In the genomic region with DNA sequence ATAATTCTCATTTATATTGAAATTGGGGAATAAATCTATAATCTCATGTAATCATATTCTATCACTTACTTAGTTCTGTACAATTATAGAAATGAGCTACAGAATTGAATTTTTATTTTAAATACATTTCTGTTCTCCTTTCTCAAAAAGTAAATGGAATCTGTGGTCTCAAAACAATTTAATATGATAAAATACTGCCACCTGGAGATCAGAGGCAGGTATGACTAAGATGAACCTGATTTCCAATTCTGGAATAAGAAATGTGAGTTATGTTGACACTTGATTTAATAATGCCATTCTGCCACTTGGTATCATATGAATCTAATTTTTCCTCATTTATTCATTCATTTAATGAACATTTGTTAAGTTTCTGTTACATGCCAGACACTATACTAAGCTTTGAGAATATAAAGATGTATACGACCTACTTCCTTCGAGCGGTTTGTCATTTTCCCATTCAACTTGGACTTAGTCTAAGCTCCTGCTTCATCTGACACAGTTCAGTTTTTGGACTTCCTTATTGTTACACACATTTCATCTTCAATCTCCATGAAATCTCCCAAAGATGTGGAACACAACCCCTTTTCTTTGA, we compare ENCODE assay signal across 8 cellular contexts. TPM values are rescaled to one million over a fixed set of nuclear protein-coding genes. Genes with fewer than 3 reads are reported as not detected.
DNase-seq lines count a peak whose midpoint lies in the region; ATAC-seq and TF ChIP-seq lines count a peak whose summit lies in the region.

No MANE protein-coding gene starts in this region.

- H3K9me3 Mint-ChIP-seq in CD14-positive monocyte: no peaks in the 10 kb centered on the region

- H3K27me3 ChIP-seq in Peyer's patch (no peaks in the 10 kb centered on the region), esophagus squamous epithelium (no peaks in the 10 kb centered on the region)

- peaks cover 5% of the 10 kb centered on the region for H3K4me1 Mint-ChIP-seq in CD14-positive monocyte

- TF ChIP-seq CTCF in CD14-positive monocyte (IDR thresholded peaks at IDR 0.05) (peak; percentile 73), HFF-Myc (IDR thresholded peaks at IDR 0.05; ENCODE audit: low read depth, low read length, missing control alignments) (peak; percentile 24), Peyer's patch (IDR thresholded peaks at IDR 0.05) (peak; percentile 20 to 88 (median 74)), esophagus squamous epithelium (IDR thresholded peaks at IDR 0.05) (peak; percentile 27 to 83 (median 64))

- H3K27ac Mint-ChIP-seq in CD14-positive monocyte: no peak overlapping the region

- WGBS in esophagus squamous epithelium, 2 donors: 88 to 89% methylated on average over 3 of the region's 3 CpGs

- H3K36me3 Mint-ChIP-seq in CD14-positive monocyte: no peaks in the 10 kb centered on the region

- no peak overlapping the region for H3K4me3 Mint-ChIP-seq in CD14-positive monocyte

- no peaks in the 10 kb centered on the region for H3K36me3 ChIP-seq in Peyer's patch
- no peaks in the 10 kb centered on the region for H3K36me3 ChIP-seq in esophagus squamous epithelium

- ATAC-seq in HG03457 (IDR thresholded peaks at IDR 0.05; ENCODE audit: unreplicated experiment) (no peak), HG03432 (IDR thresholded peaks at IDR 0.05; ENCODE audit: unreplicated experiment) (no peak)

- H3K27ac ChIP-seq in Peyer's patch: no peak overlapping the region
- H3K27ac ChIP-seq in esophagus squamous epithelium: no peak overlapping the region

- H3K4me3 ChIP-seq in HFF-Myc (replicated peaks; ENCODE audit: low read depth, low read length): no peak overlapping the region
- H3K4me3 ChIP-seq in Peyer's patch: no peak overlapping the region
- H3K4me3 ChIP-seq in esophagus squamous epithelium: no peak overlapping the region

- DNase-seq in CD14-positive monocyte (ENCODE audit: low spot score) (no peak), HFF-Myc (ENCODE audit: extremely low read depth, low read depth) (no peak), Peyer's patch (no peak), esophagus squamous epithelium (lab: John Stamatoyannopoulos, UW) (no peak), pons (ENCODE audit: low spot score) (peak; percentile 70)
- DNase-seq in activated CD4-positive, alpha-beta T cell treated with anti-CD3 and anti-CD28 coated beads for 1 hour: no peak

- H3K9me3 ChIP-seq in Peyer's patch (no peaks in the 10 kb centered on the region), esophagus squamous epithelium (no peaks in the 10 kb centered on the region)

- no peaks in the 10 kb centered on the region for H3K4me1 ChIP-seq in Peyer's patch
- H3K4me1 ChIP-seq in esophagus squamous epithelium: no peaks in the 10 kb centered on the region

- intact Hi-C loops in CD14-positive monocyte (cut with micrococcal nuclease): loop anchor here (2.0 to 10.0 kb wide), 2 partner anchors 177 to 341 kb away; no protein-coding TSS in a partner anchor
- intact Hi-C loops in esophagus squamous epithelium (cut with DNase I): loop anchor here (5.0 to 10.0 kb wide), 3 partner anchors 71 to 651 kb away; no protein-coding TSS in a partner anchor

- peaks cover 0 to 2% (median 1%) of the 10 kb centered on the region in 3 donors for H3K27me3 Mint-ChIP-seq in CD14-positive monocyte (ENCODE audit: low read depth in 3 of 3)

- TF ChIP-seq POLR2A in Peyer's patch (IDR thresholded peaks at IDR 0.05) (no peak), esophagus squamous epithelium (IDR thresholded peaks at IDR 0.05) (no peak)

RNA-seq across cellular contexts. Expression of a gene that starts 7.6 kb away (rescaled TPM):
- polyA plus RNA-seq in CD14-positive monocyte: 10 to 100 TPM; 42.6 to 53.3 TPM
- total RNA-seq in Peyer's patch: 10 to 100 TPM; 20.5 to 33.3 (median 24.3) TPM
- total RNA-seq in esophagus squamous epithelium: 10 to 100 TPM in 2 of 4 donors, 1 to 10 TPM in 2; 3.9 to 18.9 (median 9.5) TPM

RNA-seq across cellular contexts. Expression of a gene that starts 29.9 kb away (rescaled TPM):
- polyA plus RNA-seq in CD14-positive monocyte: not detected
- total RNA-seq in Peyer's patch (under 1 TPM in 1 of 4 donors, not detected in 3; 0.27 TPM), esophagus squamous epithelium (not detected)

Comparison
In these comparisons a context has a peak if more than half of its experiments do, and no peak if none do; other contexts are left out.
1. CTCF ChIP-seq: peak in every context shown above with its lines; median percentile 74 in Peyer's patch; 73 in CD14-positive monocyte; 64 in esophagus squamous epithelium; 24 in HFF-Myc.